ENCODE assay signal across 11 cellular contexts in the genomic region with DNA sequence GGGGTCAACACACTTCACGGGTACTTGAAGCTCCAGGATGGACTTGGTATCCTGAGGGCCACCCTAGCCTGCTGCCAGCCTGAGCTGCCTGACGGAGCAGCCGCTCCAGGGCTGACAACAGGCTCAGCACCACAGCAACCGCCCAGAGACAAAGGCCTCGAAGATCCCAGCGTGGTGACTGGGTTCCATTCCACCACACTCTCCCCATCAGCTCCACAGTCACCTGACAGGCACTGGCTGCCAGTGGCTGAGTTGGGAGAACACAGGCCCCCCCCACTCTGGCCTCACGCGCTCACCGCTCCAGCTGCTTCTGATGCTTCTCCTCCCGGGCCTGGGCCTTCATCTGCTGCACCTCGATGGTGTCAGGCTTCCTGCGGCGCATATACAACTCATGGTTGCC. TPM values are rescaled to one million over a fixed set of nuclear protein-coding genes. Genes with fewer than 3 reads are reported as not detected.
DNase-seq lines count a peak whose midpoint lies in the region; ATAC-seq and TF ChIP-seq lines count a peak whose summit lies in the region.
"Had no signal": no experiment of that assay in that cellular context is flagged by ENCODE, and none has a peak within 500 bp of the region (broad histone marks: within the 10 kb centered on the region; RNA-seq: fewer than 3 reads in every experiment).

No MANE protein-coding gene starts in this region.

- TF ChIP-seq CTCF in activated CD8-positive, alpha-beta T cell treated with anti-CD3 and anti-CD28 coated beads for 36 hours (IDR thresholded peaks at IDR 0.05): no peak
- TF ChIP-seq CTCF in cardiac muscle cell (IDR thresholded peaks at IDR 0.05; ENCODE audit: low read depth, low read length): no peak

- H3K4me1 Mint-ChIP-seq in activated CD8-positive, alpha-beta T cell treated with anti-CD3 and anti-CD28 coated beads for 36 hours (ENCODE audit: low read depth): peaks cover 48% of the 10 kb centered on the region

- no peak overlapping the region for H3K4me3 Mint-ChIP-seq in activated CD8-positive, alpha-beta T cell treated with anti-CD3 and anti-CD28 coated beads for 36 hours

- POLR2A ChIA-PET in activated CD8-positive, alpha-beta T cell treated with anti-CD3 and anti-CD28 coated beads for 36 hours (lab: Charles Lee): interaction anchor here (1.1 to 3.6 kb wide), 3 partner anchors 10 to 36 kb away, joined by 3 to 10 read pairs (median 4); no protein-coding TSS in a partner anchor

- H3K9me3 Mint-ChIP-seq in activated CD8-positive, alpha-beta T cell treated with anti-CD3 and anti-CD28 coated beads for 36 hours: no peaks in the 10 kb centered on the region

- peak overlapping the region; percentile 81 for H3K27ac Mint-ChIP-seq in activated CD8-positive, alpha-beta T cell treated with anti-CD3 and anti-CD28 coated beads for 36 hours

- H3K36me3 ChIP-seq in cardiac muscle cell: peaks cover 78% of the 10 kb centered on the region

- intact Hi-C loops in activated CD8-positive, alpha-beta T cell treated with anti-CD3 and anti-CD28 coated beads for 36 hours (cut with micrococcal nuclease): no loop called here

- CTCF ChIA-PET in activated CD8-positive, alpha-beta T cell treated with anti-CD3 and anti-CD28 coated beads for 36 hours (lab: Charles Lee): interaction anchor here (0.7 to 2.2 kb wide), 4 partner anchors 18 to 364 kb away, joined by 3 to 7 read pairs (median 4); no protein-coding TSS in a partner anchor

- H3K4me3 ChIP-seq in cardiac muscle cell: no peak overlapping the region
- H3K4me3 ChIP-seq: mucosa of descending colon had no signal

- no peak for ATAC-seq in activated CD8-positive, alpha-beta T cell treated with anti-CD3 and anti-CD28 coated beads for 36 hours
- no peak for ATAC-seq in HG03045 (IDR thresholded peaks at IDR 0.05; ENCODE audit: unreplicated experiment)
- ATAC-seq: mucosa of descending colon, Panc1 had no signal

- H3K27me3 ChIP-seq in cardiac muscle cell: no peaks in the 10 kb centered on the region

- no peaks in the 10 kb centered on the region for H3K27me3 Mint-ChIP-seq in activated CD8-positive, alpha-beta T cell treated with anti-CD3 and anti-CD28 coated beads for 36 hours

- H3K27ac ChIP-seq in cardiac muscle cell: peak overlapping the region; percentile 76

- no peaks in the 10 kb centered on the region for H3K9me3 ChIP-seq in cardiac muscle cell (ENCODE audit: low read depth)
- H3K9me3 ChIP-seq: mucosa of descending colon had no signal

- no peaks in the 10 kb centered on the region for H3K4me1 ChIP-seq in cardiac muscle cell (ENCODE audit: low read depth)

- peaks cover 83% of the 10 kb centered on the region for H3K36me3 Mint-ChIP-seq in activated CD8-positive, alpha-beta T cell treated with anti-CD3 and anti-CD28 coated beads for 36 hours (ENCODE audit: low read depth)

- DNase-seq in NCI-H345 (lab: John Stamatoyannopoulos, UW) (peak; percentile 67), NCI-H345 treated with DMSO at 0.1 percent for 48 hours (lab: John Stamatoyannopoulos, UW; ENCODE audit: unreplicated experiment) (no peak), cardiac muscle cell (ENCODE audit: low read depth in 1 of 2, low spot score in 1 of 2) (peak in 1 of 2 donors; percentile 61), pons (ENCODE audit: low spot score) (peak; percentile 12), AG20443 (ENCODE audit: low spot score) (no peak)
- DNase-seq in activated CD8-positive, alpha-beta T cell treated with anti-CD3 and anti-CD28 coated beads for 36 hours: no peak
- DNase-seq in stimulated activated CD4-positive, alpha-beta T cell treated with anti-CD3 and anti-CD28 coated beads, Interleukin-4, amount 100 ng/mL, for 1 hour: no peak
- DNase-seq: mucosa of descending colon, NCI-H2029 had no signal

RNA-seq across cellular contexts. Expression of gene EZR, which starts 48.2 kb away (rescaled TPM):
- 100 to 1,000 TPM; 199 to 206 TPM for total RNA-seq in activated CD8-positive, alpha-beta T cell treated with anti-CD3 and anti-CD28 coated beads for 36 hours
- total RNA-seq in cardiac muscle cell: 356 and 401 TPM in 2 replicates
- polyA plus RNA-seq in cardiac muscle cell: 375 and 448 TPM in 2 replicates

Comparison
In these comparisons a context has a peak if more than half of its experiments do, and no peak if none do; other contexts are left out.
1. DNase-seq: peak in NCI-H345 (single experiment) and pons (single experiment); none in NCI-H345 treated with DMSO at 0.1 percent for 48 hours (single experiment), activated CD8-positive, alpha-beta T cell treated with anti-CD3 and anti-CD28 coated beads for 36 hours (single experiment), stimulated activated CD4-positive, alpha-beta T cell treated with anti-CD3 and anti-CD28 coated beads, Interleukin-4, amount 100 ng/mL, for 1 hour (single experiment) and AG20443 (single experiment).